31 cellular contexts compared by ENCODE assay signal in the genomic region with DNA sequence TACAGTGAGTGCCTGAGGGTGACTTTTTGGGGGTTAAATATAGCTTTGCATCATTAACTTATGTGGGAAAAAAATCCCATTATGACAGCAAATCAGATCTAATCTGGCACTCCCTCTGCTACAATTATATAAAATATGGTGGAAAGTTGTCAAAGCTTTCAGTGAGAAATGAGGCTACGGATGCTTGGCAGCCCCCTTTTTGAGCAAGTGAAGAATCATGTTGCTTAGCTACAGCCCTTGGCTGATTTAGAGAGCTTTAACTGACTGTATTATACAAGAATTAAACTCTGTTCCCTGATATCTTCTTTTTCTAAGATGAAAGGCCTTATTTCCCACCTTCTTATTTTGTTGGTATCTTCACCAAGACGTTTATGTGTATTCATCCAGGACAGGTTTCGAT. TPM values are rescaled to one million over a fixed set of nuclear protein-coding genes. Genes with fewer than 3 reads are reported as not detected.
"Had no signal": no experiment of that assay in that cellular context is flagged by ENCODE, and none has a peak within 500 bp of the region (broad histone marks: within the 10 kb centered on the region; RNA-seq: fewer than 3 reads in every experiment).

No MANE protein-coding gene starts in this region.

- H3K27me3 Mint-ChIP-seq: activated B cell treated with CpG ODN at 0.5 μM for 24 hours; activated naive CD4-positive, alpha-beta T cell treated with anti-CD3 and anti-CD28 coated beads, Interleukin-2, amount 10 ng/mL, durations not matched to agents 7 days and 5 days had no signal

- H3K36me3 ChIP-seq: cardiac muscle cell, MG63 had no signal

- H3K27me3 ChIP-seq: cardiac muscle cell, MG63 had no signal

- H3K27ac Mint-ChIP-seq: activated B cell treated with CpG ODN at 0.5 μM for 24 hours; activated CD4-positive, alpha-beta memory T cell treated with anti-CD3 and anti-CD28 coated beads for 36 hours; activated naive CD4-positive, alpha-beta T cell treated with anti-CD3 and anti-CD28 coated beads, Interleukin-2, amount 10 ng/mL, durations not matched to agents 7 days and 5 days; activated naive CD8-positive, alpha-beta T cell; activated naive CD8-positive, alpha-beta T cell treated with anti-CD3 and anti-CD28 coated beads, Interleukin-2, amount 50 U/mL, for 24 hours had no signal

- DNase-seq: activated B cell treated with CpG ODN at 0.5 μM for 24 hours; activated CD4-positive, alpha-beta memory T cell treated with anti-CD3 and anti-CD28 coated beads for 36 hours; activated CD4-positive, alpha-beta T cell treated with anti-CD3 and anti-CD28 coated beads for 4 hours; activated CD4-positive, alpha-beta T cell treated with anti-CD3 and anti-CD28 coated beads, Interleukin-2, amount 50 U/mL, for 1 hour; activated CD4-positive, CD25-positive, alpha-beta regulatory T cell treated with anti-CD3 and anti-CD28 coated beads, Interleukin-2, amount 50 U/mL, for 72 hours; activated CD8-positive, alpha-beta memory T cell treated with anti-CD3 and anti-CD28 coated beads, Interleukin-2, amount 50 U/mL, for 48 hours; activated effector memory CD4-positive, alpha-beta T cell treated with Interleukin-2 at 50 U/mL for 16 hours; activated naive CD4-positive, alpha-beta T cell treated with anti-CD3 and anti-CD28 coated beads, Interleukin-2, amount 10 ng/mL, durations not matched to agents 7 days and 5 days; activated naive CD8-positive, alpha-beta T cell treated with anti-CD3 and anti-CD28 coated beads, Interleukin-2, amount 50 U/mL, for 24 hours; activated T-cell treated with anti-CD3 and anti-CD28 coated beads, Interleukin-2, amount 50 U/mL, for 48 hours; Kasumi-1; KG1; MG63; NCI-H1048; NCI-H146; NCI-H2029 treated with DMSO at 0.1 percent for 48 hours; NCI-H2107; NCI-H226; NCI-H446 treated with DMSO at 0.1 percent for 48 hours; NCI-H524; PC-9; Right ventricle myocardium superior; SW 1271; T-helper 1 cell; T-helper 2 cell; T-helper 9 cell had no signal

- H2AFZ ChIP-seq: PC-9 had no signal

- H3K27ac ChIP-seq: cardiac muscle cell, PC-9, VCaP had no signal

- FAIRE-seq: RCC 7860 had no signal

- H3K4me2 ChIP-seq: PC-9 had no signal

- H3K9me3 ChIP-seq: MG63 had no signal

- ATAC-seq: activated naive CD8-positive, alpha-beta T cell treated with anti-CD3 and anti-CD28 coated beads, Interleukin-2, amount 50 U/mL, for 24 hours had no signal

- H3K4me3 ChIP-seq: cardiac muscle cell, MG63, PC-9 had no signal

- H3K36me3 Mint-ChIP-seq: activated CD4-positive, alpha-beta memory T cell treated with anti-CD3 and anti-CD28 coated beads for 36 hours; activated naive CD4-positive, alpha-beta T cell treated with anti-CD3 and anti-CD28 coated beads, Interleukin-2, amount 10 ng/mL, durations not matched to agents 7 days and 5 days; activated naive CD8-positive, alpha-beta T cell had no signal

- H3K4me1 Mint-ChIP-seq: activated B cell treated with CpG ODN at 0.5 μM for 24 hours; activated naive CD4-positive, alpha-beta T cell treated with anti-CD3 and anti-CD28 coated beads, Interleukin-2, amount 10 ng/mL, durations not matched to agents 7 days and 5 days; activated naive CD8-positive, alpha-beta T cell treated with anti-CD3 and anti-CD28 coated beads, Interleukin-2, amount 50 U/mL, for 24 hours had no signal

- H3K4me3 Mint-ChIP-seq: activated B cell treated with CpG ODN at 0.5 μM for 24 hours; activated CD4-positive, alpha-beta memory T cell treated with anti-CD3 and anti-CD28 coated beads for 36 hours; activated naive CD4-positive, alpha-beta T cell treated with anti-CD3 and anti-CD28 coated beads, Interleukin-2, amount 10 ng/mL, durations not matched to agents 7 days and 5 days; activated naive CD8-positive, alpha-beta T cell; activated naive CD8-positive, alpha-beta T cell treated with anti-CD3 and anti-CD28 coated beads, Interleukin-2, amount 50 U/mL, for 24 hours had no signal

- H3K9me3 Mint-ChIP-seq: activated CD4-positive, alpha-beta memory T cell treated with anti-CD3 and anti-CD28 coated beads for 36 hours; activated naive CD8-positive, alpha-beta T cell treated with anti-CD3 and anti-CD28 coated beads, Interleukin-2, amount 50 U/mL, for 24 hours had no signal

RNA-seq across cellular contexts. Expression of gene GPR158, which starts 57.4 kb away (rescaled TPM):
- total RNA-seq: activated B cell treated with CpG ODN at 0.5 μM for 24 hours; activated CD4-positive, alpha-beta memory T cell treated with anti-CD3 and anti-CD28 coated beads for 36 hours; OCI-LY7; Right ventricle myocardium superior had no signal
